8 cellular contexts compared by ENCODE assay signal in the genomic region with DNA sequence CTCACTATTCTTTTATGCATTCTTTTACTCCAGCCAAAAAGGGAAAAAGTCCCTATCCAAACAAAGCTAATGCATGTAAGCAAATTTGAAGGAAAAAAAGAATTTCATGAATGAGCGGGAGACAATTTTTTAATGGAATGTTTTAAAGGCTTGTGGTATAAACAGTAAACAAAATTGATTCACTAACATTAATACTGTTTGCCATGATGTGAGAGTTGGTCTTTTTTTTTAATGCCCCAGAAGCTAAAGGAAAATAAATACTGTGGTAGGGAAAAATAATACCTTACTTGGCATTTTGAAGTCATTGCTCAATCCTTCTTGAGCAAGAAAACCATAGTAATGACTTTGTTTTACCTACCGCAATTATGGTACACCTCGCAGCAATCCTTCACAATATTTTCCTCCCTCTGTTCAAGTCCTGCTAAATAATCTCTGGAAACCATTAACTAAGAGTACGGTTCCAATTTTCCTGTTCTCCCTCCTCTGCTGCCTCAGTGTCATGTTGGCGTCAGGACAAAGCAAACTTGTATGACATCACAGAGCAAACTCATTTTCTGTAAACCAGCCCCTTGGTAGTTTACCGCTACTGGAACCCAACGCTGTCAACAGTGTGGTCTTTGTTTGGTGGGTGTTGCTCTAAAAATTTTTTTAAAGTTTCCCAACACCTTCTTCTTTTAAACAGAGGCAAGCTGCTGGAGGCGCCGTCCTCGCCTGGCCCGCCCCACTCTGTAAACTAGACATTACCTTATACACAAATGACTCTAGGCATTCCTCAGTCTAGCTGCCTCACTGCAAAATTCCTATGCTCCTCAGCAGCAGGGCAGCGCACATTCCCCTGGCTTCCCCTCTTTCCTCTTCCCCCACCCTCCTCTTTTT.
DNase-seq lines count a peak whose midpoint lies in the region; ATAC-seq and TF ChIP-seq lines count a peak whose summit lies in the region.

No MANE protein-coding gene starts in this region.

- ATAC-seq in activated naive CD4-positive, alpha-beta T cell treated with anti-CD3 and anti-CD28 coated beads, Interleukin-2, amount 50 U/mL, for 72 hours = peak; percentile 11 to 34
- ATAC-seq in heart right ventricle (peak; percentile 16 to 80 (median 74)), GM21423 (IDR thresholded peaks at IDR 0.05; ENCODE audit: unreplicated experiment) (no peak)

- H3K27ac Mint-ChIP-seq in activated T-cell treated with anti-CD3 and anti-CD28 coated beads, Interleukin-2, amount 50 U/mL, for 24 hours = no peak overlapping the region
- H3K27ac Mint-ChIP-seq in activated naive CD4-positive, alpha-beta T cell treated with anti-CD3 and anti-CD28 coated beads, Interleukin-2, amount 50 U/mL, for 72 hours = no peak overlapping the region

- H3K4me3 ChIP-seq in heart right ventricle = peak overlapping the region in 7 of 10 donors; percentile 16 to 51 (median 44)
- H3K4me3 ChIP-seq in skeletal muscle tissue (ENCODE audit: low read length in 3 of 3) = peak overlapping the region; percentile 19 to 73 (median 68)

- peaks cover 26% of the 10 kb centered on the region for H3K4me1 Mint-ChIP-seq in activated T-cell treated with anti-CD3 and anti-CD28 coated beads, Interleukin-2, amount 50 U/mL, for 24 hours (ENCODE audit: low read depth)

- no peaks in the 10 kb centered on the region for H3K27me3 ChIP-seq in heart right ventricle
- no peaks in the 10 kb centered on the region for H3K27me3 ChIP-seq in skeletal muscle tissue (ENCODE audit: control insufficient read depth in 3 of 3, insufficient read depth in 3 of 3, low read length in 3 of 3)

- TF ChIP-seq CTCF in heart right ventricle (IDR thresholded peaks at IDR 0.05) = no peak

- H3K9me3 Mint-ChIP-seq in activated T-cell treated with anti-CD3 and anti-CD28 coated beads, Interleukin-2, amount 50 U/mL, for 24 hours = peaks cover 7% of the 10 kb centered on the region
- H3K9me3 Mint-ChIP-seq in activated naive CD4-positive, alpha-beta T cell treated with anti-CD3 and anti-CD28 coated beads, Interleukin-2, amount 50 U/mL, for 72 hours = peaks cover 4 to 8% of the 10 kb centered on the region in 2 donors

- H3K4me3 Mint-ChIP-seq in activated T-cell treated with anti-CD3 and anti-CD28 coated beads, Interleukin-2, amount 50 U/mL, for 24 hours = no peak overlapping the region

- H3K36me3 ChIP-seq in heart right ventricle (no peaks in the 10 kb centered on the region), skeletal muscle tissue (ENCODE audit: control insufficient read depth in 3 of 3, insufficient read depth in 3 of 3, low read length in 3 of 3) (no peaks in the 10 kb centered on the region)

- H3K27me3 Mint-ChIP-seq in activated T-cell treated with anti-CD3 and anti-CD28 coated beads, Interleukin-2, amount 50 U/mL, for 24 hours = no peaks in the 10 kb centered on the region

- DNase-seq in activated T-cell treated with anti-CD3 and anti-CD28 coated beads, Interleukin-2, amount 50 U/mL, for 24 hours = peak; percentile 62
- DNase-seq in activated T-cell treated with anti-CD3 and anti-CD28 coated beads for 4 hours (no peak), heart right ventricle (peak in 1 of 2 donors; percentile 53), activated gamma-delta T cell treated with Interleukin-2 at 50 U/mL for 16 hours (no peak), ureter (ENCODE audit: low spot score) (no peak)
- DNase-seq in activated naive CD4-positive, alpha-beta T cell treated with anti-CD3 and anti-CD28 coated beads, Interleukin-2, amount 50 U/mL, for 72 hours (ENCODE audit: low spot score in 2 of 2) = no peak

- peak overlapping the region; percentile 66 to 96 (median 88) for H3K27ac ChIP-seq in heart right ventricle
- peak overlapping the region; percentile 97 for H3K27ac ChIP-seq in skeletal muscle tissue (ENCODE audit: low read depth, low read length)

- peaks cover 41% of the 10 kb centered on the region for H3K36me3 Mint-ChIP-seq in activated T-cell treated with anti-CD3 and anti-CD28 coated beads, Interleukin-2, amount 50 U/mL, for 24 hours (ENCODE audit: low read depth)
- H3K36me3 Mint-ChIP-seq in activated naive CD4-positive, alpha-beta T cell treated with anti-CD3 and anti-CD28 coated beads, Interleukin-2, amount 50 U/mL, for 72 hours = peaks cover 13 to 16% of the 10 kb centered on the region in 2 donors

- WGBS in heart right ventricle, 2 donors = 24 to 28% methylated on average over 12 of the region's 12 CpGs

- intact Hi-C loops in heart right ventricle (cut with DNase I) = loop anchor here in 7 of 10 donors (2.0 to 10.0 kb wide), 11 partner anchors 36 to 243 kb away; a partner anchor contains a TSS

- H3K9me3 ChIP-seq in heart right ventricle (peaks cover 0 to 7% (median 0%) of the 10 kb centered on the region in 11 donors), skeletal muscle tissue (ENCODE audit: control insufficient read depth in 3 of 3, low read length in 3 of 3) (no peaks in the 10 kb centered on the region)

- peak overlapping the region; percentile 82 to 91 (median 82) for H3K9ac ChIP-seq in skeletal muscle tissue (ENCODE audit: low read depth in 1 of 3, low read length in 3 of 3)

- H3K4me1 ChIP-seq in heart right ventricle = peaks cover 6 to 54% (median 34%) of the 10 kb centered on the region in 9 donors
- peaks cover 28 to 48% (median 36%) of the 10 kb centered on the region in 3 donors for H3K4me1 ChIP-seq in skeletal muscle tissue (ENCODE audit: control insufficient read depth in 3 of 3, insufficient read depth in 3 of 3, low read length in 3 of 3)
